In genomic region chr12:8912910-8913309, GRCh38 we compare ENCODE assay signal across 8 cellular contexts. TPM values are rescaled to one million over a fixed set of nuclear protein-coding genes. Genes with fewer than 3 reads are reported as not detected.
DNase-seq lines count a peak whose midpoint lies in the region; ATAC-seq and TF ChIP-seq lines count a peak whose summit lies in the region.

No MANE protein-coding gene starts in this region.

- no peak overlapping the region for H3K4me3 ChIP-seq in PC-3 (ENCODE audit: low read length)
- no peak overlapping the region for H3K4me3 ChIP-seq in fibroblast of mammary gland (ENCODE audit: control insufficient read depth, low read depth, low read length)
- H3K4me3 ChIP-seq in retinal pigment epithelial cell (ENCODE audit: low read length): no peak overlapping the region

- no peak overlapping the region for H3K9ac ChIP-seq in PC-3 (ENCODE audit: low read length)

- H4K20me1 ChIP-seq in PC-3 (ENCODE audit: low read length): no peaks in the 10 kb centered on the region

- H3K9me3 ChIP-seq in PC-3 (ENCODE audit: low read length): no peaks in the 10 kb centered on the region

- no peaks in the 10 kb centered on the region for H3K79me2 ChIP-seq in PC-3 (ENCODE audit: low read length)

- POLR2A ChIA-PET in PC-3 (lab: Charles Lee; ENCODE audit: unreplicated experiment): no interaction called here

- intact Hi-C loops in PC-3 (cut with micrococcal nuclease): loop anchor here (5.0 kb wide), 1 partner anchor 134 kb away; no protein-coding TSS in a partner anchor

- H3K36me3 ChIP-seq in PC-3 (ENCODE audit: low read depth, low read length): no peaks in the 10 kb centered on the region

- no peaks in the 10 kb centered on the region for H3K27me3 ChIP-seq in PC-3 (ENCODE audit: low read length)

- H3K4me2 ChIP-seq in PC-3 (ENCODE audit: low read length): peak overlapping the region; percentile 86; the same call in 1 of the 2 replicates

- peak overlapping the region; percentile 97; the same call in 1 of the 2 replicates for H2AFZ ChIP-seq in PC-3 (ENCODE audit: low read length)

- DNase-seq in stimulated activated CD4-positive, alpha-beta T cell treated with anti-CD3 and anti-CD28 coated beads, Interleukin-1b, Interleukin-23, amount 100 ng/mL, for 48 hours: peak; percentile 16
- no peak for DNase-seq in stimulated activated CD4-positive, alpha-beta T cell treated with anti-CD3 and anti-CD28 coated beads, Interleukin-4, amount 100 ng/mL, for 4 hours
- DNase-seq in PC-3 (peak; percentile 56), fibroblast of mammary gland (ENCODE audit: low read depth) (peak; percentile 5), retinal pigment epithelial cell (ENCODE audit: low read depth) (no peak)

- H3K27ac ChIP-seq in PC-3 (ENCODE audit: low read length): no peak overlapping the region

- ATAC-seq in PC-3: no peak
- no peak for ATAC-seq in GM18870 (IDR thresholded peaks at IDR 0.05; ENCODE audit: unreplicated experiment)
- no peak for ATAC-seq in GM21576 (IDR thresholded peaks at IDR 0.05; ENCODE audit: unreplicated experiment)
- no peak for ATAC-seq in GM19467 (IDR thresholded peaks at IDR 0.05; ENCODE audit: unreplicated experiment)

- peaks cover 11% of the 10 kb centered on the region for H3K4me1 ChIP-seq in PC-3 (ENCODE audit: insufficient read depth, low read length)

- TF ChIP-seq CTCF in PC-3 (conservative IDR thresholded peaks at IDR 0.05; ENCODE audit: low read depth, low read length): 0 out of 2 replicates have a peak, but pooled peaks have one; percentile 5
- TF ChIP-seq CTCF in fibroblast of mammary gland (conservative IDR thresholded peaks at IDR 0.05; ENCODE audit: control insufficient read depth, insufficient read depth, low read depth, low read length): no peak
- peak; percentile 15 for TF ChIP-seq CTCF in retinal pigment epithelial cell (conservative IDR thresholded peaks at IDR 0.05; ENCODE audit: low read depth, low read length)

- no peaks in the 10 kb centered on the region for H3K9me2 ChIP-seq in PC-3 (replicated peaks; ENCODE audit: low read length)

- BruUV-seq in PC-3 (replicated peaks; lab: Mats Ljungman, UMichigan): no TSS peak

- H3F3A ChIP-seq in PC-3 (ENCODE audit: low read length, unreplicated experiment): no peaks in the 10 kb centered on the region

- CTCF ChIA-PET in PC-3 (lab: Charles Lee): no interaction called here

RNA-seq across cellular contexts. Expression of gene PHC1, which starts 1.4 kb away (rescaled TPM):
- total RNA-seq in PC-3 (2014; rRNA removed): 6.9 and 7.0 TPM in 2 replicates

RNA-seq across cellular contexts. Expression of gene M6PR, which starts 36.5 kb away (rescaled TPM):
- total RNA-seq in PC-3 (2014; rRNA removed): 112 and 137 TPM in 2 replicates

Comparison
In these comparisons a context has a peak if more than half of its experiments do, and no peak if none do; other contexts are left out.
1. DNase-seq: peak in stimulated activated CD4-positive, alpha-beta T cell treated with anti-CD3 and anti-CD28 coated beads, Interleukin-1b, Interleukin-23, amount 100 ng/mL, for 48 hours (single experiment), PC-3 (single experiment) and fibroblast of mammary gland (single experiment); none in stimulated activated CD4-positive, alpha-beta T cell treated with anti-CD3 and anti-CD28 coated beads, Interleukin-4, amount 100 ng/mL, for 4 hours (0 of 2) and retinal pigment epithelial cell (single experiment).